In the genomic region with DNA sequence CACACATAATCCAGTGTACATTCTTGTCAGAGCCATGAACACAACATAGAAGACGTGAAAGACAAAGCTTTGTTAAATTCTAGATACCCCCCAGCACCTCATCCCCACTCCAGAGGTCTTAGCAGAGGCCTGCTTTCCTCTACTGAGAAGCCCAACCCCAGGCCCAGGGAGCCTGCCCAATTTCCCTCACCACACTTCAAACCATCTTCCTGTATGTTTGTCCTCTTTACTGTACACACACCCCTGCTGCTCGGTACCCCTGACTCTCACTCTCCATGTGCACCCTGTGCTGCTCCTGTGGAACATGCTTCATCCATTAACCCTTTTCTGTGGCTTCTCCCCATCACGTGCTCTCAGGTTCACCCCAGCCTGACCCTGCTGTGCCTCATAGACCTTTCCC, we compare ENCODE assay signal across 25 cellular contexts. TPM values are rescaled to one million over a fixed set of nuclear protein-coding genes. Genes with fewer than 3 reads are reported as not detected.
DNase-seq lines count a peak whose midpoint lies in the region; ATAC-seq, FAIRE-seq and TF ChIP-seq lines count a peak whose summit lies in the region.
"Had no signal": no experiment of that assay in that cellular context is flagged by ENCODE, and none has a peak within 500 bp of the region (broad histone marks: within the 10 kb centered on the region; RNA-seq: fewer than 3 reads in every experiment).

No MANE protein-coding gene starts in this region.

- H3K36me3 ChIP-seq in HepG2 (replicated peaks in 1 of 2; ENCODE audit: control insufficient read depth in 1 of 2, insufficient read depth in 2 of 2, low read length in 2 of 2) (no peaks in the 10 kb centered on the region), right lobe of liver (no peaks in the 10 kb centered on the region)
- H3K36me3 ChIP-seq: BE2C had no signal

- H3K27ac ChIP-seq in HepG2 (ENCODE audit: extremely low read length, insufficient read depth, low read length): no peak overlapping the region
- H3K27ac ChIP-seq in right lobe of liver: no peak overlapping the region
- H3K27ac ChIP-seq: A549; BLaER1 treated with 17β-estradiol and CSF1 and Interleukin-3, amounts not matched to agents 10 nM and 100 nM; GM23248 had no signal

- TF ChIP-seq CTCF in HepG2 (CRISPR knock-in tag; IDR thresholded peaks at IDR 0.05): no peak
- no peak for TF ChIP-seq CTCF in right lobe of liver (IDR thresholded peaks at IDR 0.05)

- H3K4me3 Mint-ChIP-seq in central memory CD8-positive, alpha-beta T cell: no peak overlapping the region
- no peak overlapping the region for H3K4me3 Mint-ChIP-seq in stimulated activated effector memory CD8-positive, alpha-beta T cell treated with anti-CD3 and anti-CD28 coated beads, Interleukin-12 subunit alpha, Interleukin-12 subunit beta, amount 100 ng/mL, for 72 hours
- H3K4me3 Mint-ChIP-seq: CD14-positive monocyte; CD4-positive, alpha-beta T cell; CD8-positive, alpha-beta memory T cell; H9; HFFc6 had no signal

- H3K36me3 Mint-ChIP-seq in central memory CD8-positive, alpha-beta T cell (ENCODE audit: insufficient read depth): peaks cover 4% of the 10 kb centered on the region
- H3K36me3 Mint-ChIP-seq in stimulated activated effector memory CD8-positive, alpha-beta T cell treated with anti-CD3 and anti-CD28 coated beads, Interleukin-12 subunit alpha, Interleukin-12 subunit beta, amount 100 ng/mL, for 72 hours: no peaks in the 10 kb centered on the region

- H4K20me1 ChIP-seq in HepG2 (ENCODE audit: insufficient read depth, low read length): no peaks in the 10 kb centered on the region

- peaks cover 5% of the 10 kb centered on the region for H3K4me1 Mint-ChIP-seq in central memory CD8-positive, alpha-beta T cell
- peaks cover 6% of the 10 kb centered on the region for H3K4me1 Mint-ChIP-seq in stimulated activated effector memory CD8-positive, alpha-beta T cell treated with anti-CD3 and anti-CD28 coated beads, Interleukin-12 subunit alpha, Interleukin-12 subunit beta, amount 100 ng/mL, for 72 hours
- H3K4me1 Mint-ChIP-seq: CD14-positive monocyte; CD8-positive, alpha-beta memory T cell had no signal

- H3K27me3 ChIP-seq in HepG2 (ENCODE audit: control insufficient read depth in 1 of 2, insufficient read depth in 2 of 2, low read length in 2 of 2): no peaks in the 10 kb centered on the region
- H3K27me3 ChIP-seq in right lobe of liver: no peaks in the 10 kb centered on the region
- H3K27me3 ChIP-seq: BE2C; BLaER1 treated with 17β-estradiol and CSF1 and Interleukin-3, amounts not matched to agents 10 nM and 100 nM had no signal

- TF ChIP-seq RAD21 in HepG2 (CRISPR knock-in tag; IDR thresholded peaks at IDR 0.05): no peak

- peaks cover 11% of the 10 kb centered on the region for H3K27me3 Mint-ChIP-seq in central memory CD8-positive, alpha-beta T cell
- H3K27me3 Mint-ChIP-seq: CD4-positive, alpha-beta T cell had no signal

- H3K4me3 ChIP-seq in HepG2 (replicated peaks in 1 of 3; ENCODE audit: insufficient read depth in 1 of 3, low read depth in 2 of 3, low read length in 3 of 3): no peak overlapping the region
- no peak overlapping the region for H3K4me3 ChIP-seq in right lobe of liver
- H3K4me3 ChIP-seq: A549; BLaER1 treated with 17β-estradiol and CSF1 and Interleukin-3, amounts not matched to agents 10 nM and 100 nM; GM23248 had no signal

- POLR2A ChIA-PET in HepG2 (lab: Yijun Ruan, JAX): no interaction called here

- DNase-seq in HepG2 (ENCODE audit: low spot score) (no peak), right lobe of liver (no peak), dedifferentiated amniotic fluid mesenchymal stem cell (ENCODE audit: extremely low spot score) (no peak), RPMI8226 (no peak)
- DNase-seq in central memory CD8-positive, alpha-beta T cell (ENCODE audit: low spot score in 2 of 2): no peak
- no peak for DNase-seq in stimulated activated effector memory CD8-positive, alpha-beta T cell treated with anti-CD3 and anti-CD28 coated beads, Interleukin-12 subunit alpha, Interleukin-12 subunit beta, amount 100 ng/mL, for 72 hours (ENCODE audit: low spot score in 2 of 2)
- no peak for DNase-seq in stimulated activated CD4-positive, alpha-beta T cell treated with anti-CD3 and anti-CD28 coated beads, Interleukin-2, amount 100 ng/mL, for 24 hours
- DNase-seq: 8988T; ACHN; AML-193; BE2C; CD4-positive, alpha-beta T cell; CD8-positive, alpha-beta memory T cell; DMS 273 treated with DMSO at 0.1 percent for 48 hours; DMS79; EL; GDM1; GM23248; H9; HFFc6 had no signal

- in situ Hi-C loops in HepG2 (cut with HindIII; ENCODE audit: extremely low pct_ligation_motif_present, low pct_unique_long_range_greater_than_20kb): no loop called here

- no peaks in the 10 kb centered on the region for H3K79me2 ChIP-seq in HepG2 (ENCODE audit: insufficient read depth, low read length)

- H3K9me3 ChIP-seq in HepG2 (ENCODE audit: low read length) (no peaks in the 10 kb centered on the region), right lobe of liver (no peaks in the 10 kb centered on the region)
- H3K9me3 ChIP-seq: BE2C had no signal

- TF ChIP-seq POLR2A in HepG2 (IDR thresholded peaks at IDR 0.05; ENCODE audit: insufficient read depth in 1 of 2, low read depth in 2 of 2, low read length in 2 of 2) (no peak), right lobe of liver (IDR thresholded peaks at IDR 0.05) (no peak)

- TF ChIP-seq EP300 in HepG2 (IDR thresholded peaks at IDR 0.05; ENCODE audit: low read depth in 2 of 2, low read length in 2 of 2) (no peak), HepG2 (CRISPR knock-in tag; IDR thresholded peaks at IDR 0.05; ENCODE audit: borderline replicate concordance) (no peak)

- WGBS in HepG2 (ENCODE audit: low lambda C conversion rate): 48% methylated on average over 3 of the region's 3 CpGs
- WGBS in right lobe of liver (ENCODE audit: insufficient coverage, low coverage, low lambda C conversion rate, missing lambda C conversion rate): 78% methylated on average over 3 of the region's 3 CpGs

- no peak for FAIRE-seq in HepG2 (lab: Jason Lieb, UNC)
- FAIRE-seq: A549, D721Med, GM12892 had no signal

- no peak overlapping the region for H2AFZ ChIP-seq in HepG2 (ENCODE audit: low read length)
- H2AFZ ChIP-seq: GM23248 had no signal

- no peaks in the 10 kb centered on the region for H3K4me1 ChIP-seq in HepG2 (ENCODE audit: insufficient read depth, low read length)
- no peaks in the 10 kb centered on the region for H3K4me1 ChIP-seq in right lobe of liver
- H3K4me1 ChIP-seq: A549; BE2C; BLaER1 treated with 17β-estradiol and CSF1 and Interleukin-3, amounts not matched to agents 10 nM and 100 nM had no signal

- peak overlapping the region; percentile 30 for H3K27ac Mint-ChIP-seq in central memory CD8-positive, alpha-beta T cell (ENCODE audit: low read depth)
- peak overlapping the region; percentile 6 for H3K27ac Mint-ChIP-seq in stimulated activated effector memory CD8-positive, alpha-beta T cell treated with anti-CD3 and anti-CD28 coated beads, Interleukin-12 subunit alpha, Interleukin-12 subunit beta, amount 100 ng/mL, for 72 hours
- H3K27ac Mint-ChIP-seq: CD4-positive, alpha-beta T cell; CD8-positive, alpha-beta memory T cell; H9; HFFc6 had no signal

- H3K9ac ChIP-seq in HepG2 (ENCODE audit: insufficient read depth, low read depth, low read length): no peak overlapping the region
- H3K9ac ChIP-seq: BLaER1 treated with 17β-estradiol and CSF1 and Interleukin-3, amounts not matched to agents 10 nM and 100 nM; GM23248 had no signal

- no peaks in the 10 kb centered on the region for H3K9me3 Mint-ChIP-seq in central memory CD8-positive, alpha-beta T cell
- no peaks in the 10 kb centered on the region for H3K9me3 Mint-ChIP-seq in stimulated activated effector memory CD8-positive, alpha-beta T cell treated with anti-CD3 and anti-CD28 coated beads, Interleukin-12 subunit alpha, Interleukin-12 subunit beta, amount 100 ng/mL, for 72 hours
- H3K9me3 Mint-ChIP-seq: CD4-positive, alpha-beta T cell; CD8-positive, alpha-beta memory T cell; H9; HFFc6 had no signal

- H3K4me2 ChIP-seq in HepG2 (ENCODE audit: low read depth, low read length): no peak overlapping the region
- H3K4me2 ChIP-seq: A549; BLaER1 treated with 17β-estradiol and CSF1 and Interleukin-3, amounts not matched to agents 10 nM and 100 nM had no signal

- no TSS peak for BruUV-seq in HepG2 (replicated peaks; lab: Mats Ljungman, UMichigan)

- CTCF ChIA-PET in HepG2 (lab: Yijun Ruan, JAX; ENCODE audit: low intra/inter-chr PET ratio, low total read pairs): no interaction called here

- ATAC-seq in HepG2 (peak; percentile 53), right lobe of liver (no peak)
- no peak for ATAC-seq in central memory CD8-positive, alpha-beta T cell (replicated peaks; ENCODE audit: extremely low read depth, poor library complexity, severe bottlenecking)
- ATAC-seq in stimulated activated effector memory CD8-positive, alpha-beta T cell treated with anti-CD3 and anti-CD28 coated beads, Interleukin-12 subunit alpha, Interleukin-12 subunit beta, amount 100 ng/mL, for 72 hours: no peak

- intact Hi-C loops in HepG2 (cut with micrococcal nuclease; ENCODE audit: unreplicated experiment): no loop called here
- intact Hi-C loops in right lobe of liver (cut with DNase I): no loop called here

RNA-seq across cellular contexts. Expression of a gene that starts 37.2 kb away (rescaled TPM):
- total RNA-seq in HepG2 (2016; rRNA removed; fragmentation: Illumina TruSeq; extraction: Trizol): 170 and 172 TPM in 2 replicates
- 719 and 870 TPM in 2 replicates for total RNA-seq in HepG2 (2016; cell fraction: cytosol; rRNA removed; fragmentation: Illumina TruSeq; extraction: Trizol; ENCODE audit: low read depth)
- total RNA-seq in HepG2 (2016; cell fraction: insoluble cytoplasmic fraction; rRNA removed; fragmentation: Illumina TruSeq; extraction: Trizol): 161 and 184 TPM in 2 replicates
- total RNA-seq in HepG2 (2016; cell fraction: membrane; rRNA removed; fragmentation: Illumina TruSeq; extraction: Trizol): 416 and 482 TPM in 2 replicates
- 51.5 and 52.9 TPM in 2 replicates for total RNA-seq in HepG2 (2016; cell fraction: nucleus; rRNA removed; fragmentation: Illumina TruSeq; extraction: Trizol)
- polyA plus RNA-seq in HepG2 (2011; rRNA removed): 59.1 and 89.7 TPM in 2 replicates
- polyA plus RNA-seq in HepG2 (2011; cell fraction: cytosol; rRNA removed): 70.2 and 71.9 TPM in 2 replicates
- 16.6 and 17.4 TPM in 2 replicates for polyA plus RNA-seq in HepG2 (2011; cell fraction: nucleus; rRNA removed)
- 58.8 and 77.2 TPM in 2 replicates for polyA plus RNA-seq in HepG2 (2012)
- 917 and 1,024 TPM in 2 replicates for polyA plus RNA-seq in HepG2 (2016; cell fraction: cytosol; fragmentation: Illumina TruSeq; extraction: Trizol; ENCODE audit: low read depth)
- polyA plus RNA-seq in HepG2 (2016; cell fraction: insoluble cytoplasmic fraction; fragmentation: Illumina TruSeq; extraction: Trizol; ENCODE audit: low read depth): 174 and 187 TPM in 2 replicates
- 432 and 498 TPM in 2 replicates for polyA plus RNA-seq in HepG2 (2016; cell fraction: membrane; fragmentation: Illumina TruSeq; extraction: Trizol; ENCODE audit: low read depth)
- polyA plus RNA-seq in HepG2 (2016; cell fraction: nucleus; fragmentation: Illumina TruSeq; extraction: Trizol; ENCODE audit: insufficient read depth, low read depth): 94.6 and 103 TPM in 2 replicates
- 8.3 and 15.8 TPM in 2 replicates for polyA minus RNA-seq in HepG2 (2011; rRNA and poly(A)+ RNA removed; ENCODE audit: low replicate concordance)
- 12.3 and 18.9 TPM in 2 replicates for polyA minus RNA-seq in HepG2 (2011; cell fraction: cytosol; rRNA and poly(A)+ RNA removed)
- polyA minus RNA-seq in HepG2 (2011; cell fraction: nucleus; rRNA and poly(A)+ RNA removed): 10.9 and 11.2 TPM in 2 replicates
- 10 to 100 TPM; 14.6 to 58.6 (median 16.0) TPM for total RNA-seq in right lobe of liver
